ENCODE assay signal across 10 cellular contexts in the genomic region with DNA sequence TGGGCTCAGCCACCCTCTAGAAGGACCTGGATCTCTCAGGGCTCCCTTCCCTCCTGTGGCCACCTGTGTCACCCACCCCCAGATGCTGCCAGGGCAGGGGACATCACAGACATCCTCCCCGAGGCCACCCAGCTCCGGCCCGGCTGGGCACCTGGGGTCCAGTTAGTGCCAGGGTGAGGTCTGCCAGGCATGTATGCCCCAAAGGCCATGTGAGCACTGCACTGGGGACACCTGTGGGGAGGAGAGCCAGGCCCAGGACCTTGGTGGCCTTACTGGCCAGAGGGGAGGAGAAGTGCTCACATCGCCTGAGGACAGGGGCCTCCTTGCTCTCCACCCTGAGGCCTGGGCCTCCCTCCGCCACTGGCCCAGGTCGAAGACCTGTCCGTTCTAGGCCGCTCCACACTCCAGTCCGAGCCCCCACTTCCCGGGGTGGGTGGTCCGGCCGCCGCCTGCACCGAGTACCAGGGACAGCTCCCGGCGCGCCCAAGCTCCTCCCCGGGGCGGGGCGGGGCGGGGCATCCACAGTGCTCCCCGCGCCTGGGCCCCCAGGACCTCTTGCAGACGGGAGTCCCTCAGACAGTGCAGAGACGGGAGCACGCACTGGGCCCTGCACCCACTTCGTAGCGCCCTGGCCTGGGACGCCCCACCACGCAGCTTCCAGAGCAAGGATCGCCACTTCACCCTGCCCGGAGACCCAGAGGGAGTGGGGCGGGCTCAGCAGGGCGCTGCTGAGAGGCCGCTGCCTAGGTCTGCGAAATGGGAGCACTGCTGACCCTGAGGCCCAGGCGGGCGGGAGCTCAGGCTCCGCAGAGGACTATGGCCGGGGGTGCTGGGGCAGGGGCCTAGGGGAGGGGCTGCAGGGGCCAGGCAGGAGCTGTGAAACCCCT. TPM values are rescaled to one million over a fixed set of nuclear protein-coding genes. Genes with fewer than 3 reads are reported as not detected.
DNase-seq lines count a peak whose midpoint lies in the region; ATAC-seq and TF ChIP-seq lines count a peak whose summit lies in the region.
"Had no signal": no experiment of that assay in that cellular context is flagged by ENCODE, and none has a peak within 500 bp of the region (broad histone marks: within the 10 kb centered on the region; RNA-seq: fewer than 3 reads in every experiment).

No MANE protein-coding gene starts in this region.

- CTCF ChIA-PET in activated CD4-positive, alpha-beta memory T cell treated with anti-CD3 and anti-CD28 coated beads, Interleukin-2, amount 10 ng/mL, durations not matched to agents 7 days and 5 days (lab: Charles Lee): no interaction called here

- H3K9me3 ChIP-seq in tibial artery: no peaks in the 10 kb centered on the region

- DNase-seq in EH (ENCODE audit: low read depth): peak; percentile 16
- peak; percentile 85 for DNase-seq in GM20000 (ENCODE audit: low spot score)
- DNase-seq in activated CD4-positive, alpha-beta memory T cell treated with anti-CD3 and anti-CD28 coated beads, Interleukin-2, amount 10 ng/mL, durations not matched to agents 7 days and 5 days: peak; percentile 36
- peak in 1 of 2 donors; percentile 46 for DNase-seq in memory B cell (ENCODE audit: low spot score in 2 of 2)
- DNase-seq in tibial artery: no peak
- DNase-seq in NCI-H2196 (lab: John Stamatoyannopoulos, UW; ENCODE audit: unreplicated experiment): no peak
- no peak for DNase-seq in C1 segment of cervical spinal cord (lab: John Stamatoyannopoulos, UW)

- peak; percentile 76 for ATAC-seq in memory B cell (ENCODE audit: low read depth)

- H3K4me3 Mint-ChIP-seq in activated CD4-positive, alpha-beta memory T cell treated with anti-CD3 and anti-CD28 coated beads, Interleukin-2, amount 10 ng/mL, durations not matched to agents 7 days and 5 days: no peak overlapping the region
- H3K4me3 Mint-ChIP-seq in memory B cell: no peak overlapping the region

- peaks cover 0 to 4% (median 0%) of the 10 kb centered on the region in 4 donors for H3K4me1 ChIP-seq in tibial artery

- POLR2A ChIA-PET in activated CD4-positive, alpha-beta memory T cell treated with anti-CD3 and anti-CD28 coated beads, Interleukin-2, amount 10 ng/mL, durations not matched to agents 7 days and 5 days (lab: Charles Lee): no interaction called here

- peaks cover 11% of the 10 kb centered on the region for H3K4me1 Mint-ChIP-seq in activated CD4-positive, alpha-beta memory T cell treated with anti-CD3 and anti-CD28 coated beads, Interleukin-2, amount 10 ng/mL, durations not matched to agents 7 days and 5 days
- H3K4me1 Mint-ChIP-seq in memory B cell: peaks cover 2% of the 10 kb centered on the region

- no peak overlapping the region for H3K27ac ChIP-seq in tibial artery

- no peaks in the 10 kb centered on the region for H3K36me3 ChIP-seq in tibial artery

- H3K36me3 Mint-ChIP-seq in activated CD4-positive, alpha-beta memory T cell treated with anti-CD3 and anti-CD28 coated beads, Interleukin-2, amount 10 ng/mL, durations not matched to agents 7 days and 5 days (ENCODE audit: low read depth): no peaks in the 10 kb centered on the region
- no peaks in the 10 kb centered on the region for H3K36me3 Mint-ChIP-seq in memory B cell

- no peak overlapping the region for H3K4me3 ChIP-seq in tibial artery
- H3K4me3 ChIP-seq: lung, skin epidermis had no signal

- peaks cover 0 to 57% of the 10 kb centered on the region in 2 donors for H3K27me3 ChIP-seq in tibial artery

- intact Hi-C loops in tibial artery (cut with DNase I; ENCODE audit: low total_unique reads): loop anchor here (10.0 kb wide), 1 partner anchor 243 kb away; no protein-coding TSS in a partner anchor

- no peak overlapping the region for H3K27ac Mint-ChIP-seq in activated CD4-positive, alpha-beta memory T cell treated with anti-CD3 and anti-CD28 coated beads, Interleukin-2, amount 10 ng/mL, durations not matched to agents 7 days and 5 days
- no peak overlapping the region for H3K27ac Mint-ChIP-seq in memory B cell

- no peak for TF ChIP-seq CTCF in GM20000 (IDR thresholded peaks at IDR 0.05; ENCODE audit: extremely low read depth, missing control alignments)
- no peak for TF ChIP-seq CTCF in tibial artery (IDR thresholded peaks at IDR 0.05)

- no peaks in the 10 kb centered on the region for H3K27me3 Mint-ChIP-seq in activated CD4-positive, alpha-beta memory T cell treated with anti-CD3 and anti-CD28 coated beads, Interleukin-2, amount 10 ng/mL, durations not matched to agents 7 days and 5 days
- H3K27me3 Mint-ChIP-seq in memory B cell: peaks cover 11% of the 10 kb centered on the region

- H3K9me3 Mint-ChIP-seq in activated CD4-positive, alpha-beta memory T cell treated with anti-CD3 and anti-CD28 coated beads, Interleukin-2, amount 10 ng/mL, durations not matched to agents 7 days and 5 days: no peaks in the 10 kb centered on the region
- H3K9me3 Mint-ChIP-seq in memory B cell: no peaks in the 10 kb centered on the region

RNA-seq across cellular contexts. Expression of a gene that starts 34.3 kb away (rescaled TPM):
- total RNA-seq in activated CD4-positive, alpha-beta memory T cell treated with anti-CD3 and anti-CD28 coated beads, Interleukin-2, amount 10 ng/mL, durations not matched to agents 7 days and 5 days: not detected
- total RNA-seq: lung, subcutaneous adipose tissue had no signal

RNA-seq across cellular contexts. Expression of a gene that starts 54.6 kb away (rescaled TPM):
- total RNA-seq in activated CD4-positive, alpha-beta memory T cell treated with anti-CD3 and anti-CD28 coated beads, Interleukin-2, amount 10 ng/mL, durations not matched to agents 7 days and 5 days: not detected

Comparison
In these comparisons a context has a peak if more than half of its experiments do, and no peak if none do; other contexts are left out.
1. DNase-seq: peak in EH (single experiment), GM20000 (single experiment) and activated CD4-positive, alpha-beta memory T cell treated with anti-CD3 and anti-CD28 coated beads, Interleukin-2, amount 10 ng/mL, durations not matched to agents 7 days and 5 days (single experiment); none in tibial artery (0 of 2), NCI-H2196 (single experiment) and C1 segment of cervical spinal cord (0 of 14).